15 cellular contexts compared by ENCODE assay signal in the genomic region with DNA sequence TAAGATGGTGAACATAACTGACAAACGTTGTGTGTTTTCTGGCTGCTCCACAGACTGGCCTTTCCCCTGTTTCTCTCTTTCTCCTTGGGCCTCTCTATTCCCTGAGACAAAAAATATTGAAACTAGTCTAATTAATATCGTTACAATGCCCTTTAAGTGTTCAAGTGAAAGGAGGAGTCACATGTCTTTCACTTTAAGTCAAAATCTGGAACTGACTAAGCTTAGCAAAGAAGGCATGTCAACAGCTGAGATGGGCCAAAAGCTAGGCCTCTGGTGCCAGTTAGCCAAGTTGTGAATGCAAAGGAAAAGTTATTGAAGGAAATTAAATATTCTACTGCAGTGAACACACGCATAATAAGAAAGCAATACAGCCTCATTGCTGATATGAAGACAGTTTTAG. TPM values are rescaled to one million over a fixed set of nuclear protein-coding genes. Genes with fewer than 3 reads are reported as not detected.
"Had no signal": no experiment of that assay in that cellular context is flagged by ENCODE, and none has a peak within 500 bp of the region (broad histone marks: within the 10 kb centered on the region; RNA-seq: fewer than 3 reads in every experiment).

No MANE protein-coding gene starts in this region.

- H3K36me3 Mint-ChIP-seq: activated naive CD4-positive, alpha-beta T cell treated with anti-CD3 and anti-CD28 coated beads, Interleukin-2, amount 50 U/mL, for 24 hours had no signal

- H3K27me3 ChIP-seq: brain microvascular endothelial cell, right atrium auricular region, transverse colon had no signal

- H3K27ac Mint-ChIP-seq: activated naive CD4-positive, alpha-beta T cell treated with anti-CD3 and anti-CD28 coated beads, Interleukin-2, amount 50 U/mL, for 24 hours; endodermal cell; naive thymus-derived CD4-positive, alpha-beta T cell had no signal

- H3K9me3 ChIP-seq: lower lobe of right lung, right atrium auricular region, transverse colon had no signal

- H3K27ac ChIP-seq: brain microvascular endothelial cell, lower lobe of right lung, right atrium auricular region, skin epidermis, transverse colon had no signal

- H3K4me3 Mint-ChIP-seq: activated naive CD4-positive, alpha-beta T cell treated with anti-CD3 and anti-CD28 coated beads, Interleukin-2, amount 50 U/mL, for 24 hours; endodermal cell; naive thymus-derived CD4-positive, alpha-beta T cell had no signal

- H3K4me1 ChIP-seq: right atrium auricular region, transverse colon had no signal

- H3K9me3 Mint-ChIP-seq: activated naive CD4-positive, alpha-beta T cell treated with anti-CD3 and anti-CD28 coated beads, Interleukin-2, amount 50 U/mL, for 24 hours; endodermal cell had no signal

- H3K36me3 ChIP-seq: brain microvascular endothelial cell, lower lobe of right lung, right atrium auricular region, transverse colon had no signal

- H3K4me1 Mint-ChIP-seq: activated naive CD4-positive, alpha-beta T cell treated with anti-CD3 and anti-CD28 coated beads, Interleukin-2, amount 50 U/mL, for 24 hours; endodermal cell had no signal

- H3K4me3 ChIP-seq: lower lobe of right lung, right atrium auricular region, skin epidermis, transverse colon had no signal

- DNase-seq: brain microvascular endothelial cell; cerebellar nuclear complex; dermis blood vessel endothelial cell; endodermal cell; hypothalamus; lower lobe of right lung; naive thymus-derived CD4-positive, alpha-beta T cell; posterior cingulate gyrus; substantia nigra; transverse colon had no signal

- ATAC-seq: lower lobe of right lung; naive thymus-derived CD4-positive, alpha-beta T cell had no signal

RNA-seq across cellular contexts. Expression of a gene that starts 32.2 kb away (rescaled TPM):
- total RNA-seq: dermis blood vessel endothelial cell, endodermal cell, glomerular endothelial cell, right atrium auricular region had no signal

RNA-seq across cellular contexts. Expression of a gene that starts 44.2 kb away (rescaled TPM):
- total RNA-seq: dermis blood vessel endothelial cell; endodermal cell; glomerular endothelial cell; right atrium auricular region; T-helper 2 cell treated with Interferon-gamma antibody and Interleukin-4, amounts not matched to agents 100 ng/mL and 5 ng/mL, for 36 hours had no signal
